ENCODE assay signal across 8 cellular contexts in genomic region chr1:43990271-43991199, GRCh38. TPM values are rescaled to one million over a fixed set of nuclear protein-coding genes. Genes with fewer than 3 reads are reported as not detected.
A peak's percentile ranks its signal among the peaks of the same experiment; 100 is the strongest.
DNase-seq lines count a peak whose midpoint lies in the region; ATAC-seq and TF ChIP-seq lines count a peak whose summit lies in the region.

No MANE protein-coding gene starts in this region.

- no peak for DNase-seq in activated T-cell treated with anti-CD3 and anti-CD28 coated beads, Interleukin-2, amount 50 U/mL, for 24 hours
- no peak for DNase-seq in activated T-cell treated with anti-CD3 and anti-CD28 coated beads, Interleukin-2, amount 50 U/mL, for 1 hour
- DNase-seq in activated naive CD8-positive, alpha-beta T cell treated with anti-CD3 and anti-CD28 coated beads, Interleukin-2, amount 50 U/mL, for 24 hours: no peak
- DNase-seq in kidney epithelial cell (ENCODE audit: low read depth) (no peak), tibial artery (no peak), dermis blood vessel endothelial cell (no peak), NCI-H1105 (lab: John Stamatoyannopoulos, UW) (no peak)

- no peaks in the 10 kb centered on the region for H3K9me3 Mint-ChIP-seq in activated T-cell treated with anti-CD3 and anti-CD28 coated beads, Interleukin-2, amount 50 U/mL, for 24 hours
- no peaks in the 10 kb centered on the region for H3K9me3 Mint-ChIP-seq in activated naive CD8-positive, alpha-beta T cell treated with anti-CD3 and anti-CD28 coated beads, Interleukin-2, amount 50 U/mL, for 24 hours

- H3K9me3 ChIP-seq in tibial artery: no peaks in the 10 kb centered on the region

- peaks cover 20% of the 10 kb centered on the region for H3K4me1 Mint-ChIP-seq in activated T-cell treated with anti-CD3 and anti-CD28 coated beads, Interleukin-2, amount 50 U/mL, for 24 hours (ENCODE audit: low read depth)
- H3K4me1 Mint-ChIP-seq in activated naive CD8-positive, alpha-beta T cell treated with anti-CD3 and anti-CD28 coated beads, Interleukin-2, amount 50 U/mL, for 24 hours: peaks cover 14% of the 10 kb centered on the region

- peaks cover 22% of the 10 kb centered on the region for H3K36me3 Mint-ChIP-seq in activated T-cell treated with anti-CD3 and anti-CD28 coated beads, Interleukin-2, amount 50 U/mL, for 24 hours (ENCODE audit: low read depth)
- peaks cover under 1% of the 10 kb centered on the region for H3K36me3 Mint-ChIP-seq in activated naive CD8-positive, alpha-beta T cell treated with anti-CD3 and anti-CD28 coated beads, Interleukin-2, amount 50 U/mL, for 24 hours (ENCODE audit: low read depth)

- no peak for ATAC-seq in activated naive CD8-positive, alpha-beta T cell treated with anti-CD3 and anti-CD28 coated beads, Interleukin-2, amount 50 U/mL, for 24 hours
- no peak for ATAC-seq in GM21526 (IDR thresholded peaks at IDR 0.05; ENCODE audit: low FRiP score, unreplicated experiment)

- no peaks in the 10 kb centered on the region for H3K36me3 ChIP-seq in kidney epithelial cell (ENCODE audit: control insufficient read depth, insufficient read depth, low read length)
- H3K36me3 ChIP-seq in tibial artery: peaks cover 0 to 7% (median 0%) of the 10 kb centered on the region in 3 donors

- H3K27ac ChIP-seq in tibial artery: peak overlapping the region; percentile 69 to 79

- TF ChIP-seq CTCF in kidney epithelial cell (IDR thresholded peaks at IDR 0.05; ENCODE audit: insufficient read depth, low read length, poor library complexity, severe bottlenecking) (no peak), tibial artery (IDR thresholded peaks at IDR 0.05) (no peak)

- peak overlapping the region; percentile 84 for H3K4me3 Mint-ChIP-seq in activated T-cell treated with anti-CD3 and anti-CD28 coated beads, Interleukin-2, amount 50 U/mL, for 24 hours
- H3K4me3 Mint-ChIP-seq in activated naive CD8-positive, alpha-beta T cell treated with anti-CD3 and anti-CD28 coated beads, Interleukin-2, amount 50 U/mL, for 24 hours: peak overlapping the region; percentile 82

- H3K27me3 Mint-ChIP-seq in activated T-cell treated with anti-CD3 and anti-CD28 coated beads, Interleukin-2, amount 50 U/mL, for 24 hours: no peaks in the 10 kb centered on the region
- H3K27me3 Mint-ChIP-seq in activated naive CD8-positive, alpha-beta T cell treated with anti-CD3 and anti-CD28 coated beads, Interleukin-2, amount 50 U/mL, for 24 hours: peaks cover 2% of the 10 kb centered on the region

- H3K4me1 ChIP-seq in tibial artery: peaks cover 7 to 16% (median 12%) of the 10 kb centered on the region in 4 donors

- no peaks in the 10 kb centered on the region for H3K27me3 ChIP-seq in kidney epithelial cell (ENCODE audit: control insufficient read depth, insufficient read depth, low read length)
- H3K27me3 ChIP-seq in tibial artery: no peaks in the 10 kb centered on the region

- H3K27ac Mint-ChIP-seq in activated T-cell treated with anti-CD3 and anti-CD28 coated beads, Interleukin-2, amount 50 U/mL, for 24 hours: peak overlapping the region; percentile 90
- H3K27ac Mint-ChIP-seq in activated naive CD8-positive, alpha-beta T cell treated with anti-CD3 and anti-CD28 coated beads, Interleukin-2, amount 50 U/mL, for 24 hours: no peak overlapping the region

- intact Hi-C loops in tibial artery (cut with DNase I; ENCODE audit: low total_unique reads): no loop called here

- H3K4me3 ChIP-seq in kidney epithelial cell (ENCODE audit: low read depth, low read length) (peak overlapping the region; percentile 77), tibial artery (peak overlapping the region; percentile 64 to 66)

RNA-seq across cellular contexts. Expression of gene CCDC24, which starts 0.9 kb away (rescaled TPM):
- 4.4 and 9.6 TPM in 2 replicates for total RNA-seq in kidney epithelial cell
- 1.7 and 2.2 TPM in 2 replicates for total RNA-seq in dermis blood vessel endothelial cell

RNA-seq across cellular contexts. Expression of gene B4GALT2, which starts 11.5 kb away (rescaled TPM):
- total RNA-seq in kidney epithelial cell: 62.6 and 86.8 TPM in 2 replicates
- total RNA-seq in dermis blood vessel endothelial cell: 50.2 and 64.4 TPM in 2 replicates

RNA-seq across cellular contexts. Expression of gene ATP6V0B, which starts 15.8 kb away (rescaled TPM):
- 298 and 308 TPM in 2 replicates for total RNA-seq in kidney epithelial cell
- 64.6 and 99.2 TPM in 2 replicates for total RNA-seq in dermis blood vessel endothelial cell

RNA-seq across cellular contexts. Expression of gene DPH2, which starts 20.7 kb away (rescaled TPM):
- total RNA-seq in kidney epithelial cell (45.8 and 52.2 TPM in 2 replicates), dermis blood vessel endothelial cell (24.2 and 24.3 TPM in 2 replicates)

RNA-seq across cellular contexts. Expression of gene SLC6A9, which starts 40.7 kb away (rescaled TPM):
- total RNA-seq in kidney epithelial cell: 20.1 and 22.4 TPM in 2 replicates
- 0.23 TPM in 1 of 2 replicates, not detected in the other for total RNA-seq in dermis blood vessel endothelial cell
